In the genomic region with DNA sequence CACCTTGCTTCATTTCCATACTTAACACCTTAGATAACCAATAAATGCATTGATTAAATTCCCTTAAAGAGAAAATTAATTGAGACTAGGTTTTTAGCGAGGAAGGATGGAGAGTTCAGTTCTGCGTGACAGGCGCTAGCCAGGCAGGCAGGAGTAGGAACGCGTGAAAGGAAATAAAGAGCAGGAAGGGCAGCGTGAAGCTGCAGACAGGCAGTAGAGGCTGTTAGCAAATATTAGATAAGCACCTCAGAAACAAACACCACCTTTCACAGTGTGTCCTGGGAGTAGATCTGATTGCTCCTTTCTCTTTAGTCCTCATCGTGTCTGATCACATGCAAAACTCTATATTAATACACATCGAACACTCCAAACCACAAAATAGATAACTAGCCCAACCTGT, we compare ENCODE assay signal across 16 cellular contexts.
A peak's percentile ranks its signal among the peaks of the same experiment; 100 is the strongest.
DNase-seq lines count a peak whose midpoint lies in the region; ATAC-seq and TF ChIP-seq lines count a peak whose summit lies in the region.
"Had no signal": no experiment of that assay in that cellular context is flagged by ENCODE, and none has a peak within 500 bp of the region (broad histone marks: within the 10 kb centered on the region; RNA-seq: fewer than 3 reads in every experiment).

No MANE protein-coding gene starts in this region.

- no peak for TF ChIP-seq EP300 in tibial nerve (IDR thresholded peaks at IDR 0.05)

- TF ChIP-seq POLR2A in tibial nerve (IDR thresholded peaks at IDR 0.05), result no peak

- intact Hi-C loops in Right ventricle myocardium inferior (cut with DNase I) (no loop called here), posterior vena cava (cut with DNase I) (no loop called here)

- H3K9me2 ChIP-seq in hepatocyte (replicated peaks; ENCODE audit: insufficient read depth), result no peaks in the 10 kb centered on the region

- WGBS in hepatocyte (ENCODE audit: low lambda C conversion rate, missing lambda C conversion rate), result 33% methylated on average over 8 of the region's 8 CpGs
- WGBS in tibial nerve, 2 donors, result 78 to 81% methylated on average over 8 of the region's 8 CpGs

- H2AFZ ChIP-seq in hepatocyte, result peak overlapping the region; percentile 7

- no peak overlapping the region for H3K27ac ChIP-seq in right atrium auricular region
- no peak overlapping the region for H3K27ac ChIP-seq in hepatocyte
- H3K27ac ChIP-seq in tibial nerve, result no peak overlapping the region
- H3K27ac ChIP-seq: BLaER1 had no signal

- no peaks in the 10 kb centered on the region for H3K27me3 Mint-ChIP-seq in natural killer cell treated with Interleukin-12 subunit alpha and Interleukin-12 subunit beta and Interleukin-15 and Interleukin-18, amount 100 ng/mL, for 72 hours

- peak overlapping the region; percentile 49 for H3K4me2 ChIP-seq in hepatocyte
- H3K4me2 ChIP-seq: BLaER1 had no signal

- H3K9me3 Mint-ChIP-seq in natural killer cell treated with Interleukin-12 subunit alpha and Interleukin-12 subunit beta and Interleukin-15 and Interleukin-18, amount 100 ng/mL, for 72 hours, result peaks cover 6% of the 10 kb centered on the region
- H3K9me3 Mint-ChIP-seq: CD8-positive, alpha-beta T cell had no signal

- no peaks in the 10 kb centered on the region for H3K79me2 ChIP-seq in hepatocyte

- no peaks in the 10 kb centered on the region for H3K27me3 ChIP-seq in right atrium auricular region
- H3K27me3 ChIP-seq in hepatocyte, result no peaks in the 10 kb centered on the region
- no peaks in the 10 kb centered on the region for H3K27me3 ChIP-seq in tibial nerve
- H3K27me3 ChIP-seq: BLaER1 had no signal

- H3K36me3 ChIP-seq in right atrium auricular region, result no peaks in the 10 kb centered on the region
- H3K36me3 ChIP-seq in hepatocyte (replicated peaks; ENCODE audit: insufficient read depth, low read depth), result no peaks in the 10 kb centered on the region
- no peaks in the 10 kb centered on the region for H3K36me3 ChIP-seq in tibial nerve
- H3K36me3 ChIP-seq: BLaER1 had no signal

- H3K9me3 ChIP-seq in right atrium auricular region (no peaks in the 10 kb centered on the region), hepatocyte (ENCODE audit: low read depth) (no peaks in the 10 kb centered on the region), tibial nerve (no peaks in the 10 kb centered on the region)
- H3K9me3 ChIP-seq: BLaER1 had no signal

- DNase-seq in Right ventricle myocardium inferior (ENCODE audit: missing footprints), result no peak
- DNase-seq in right atrium auricular region (ENCODE audit: low spot score), result no peak
- DNase-seq in NCI-H748 treated with DMSO at 0.1 percent for 48 hours (lab: John Stamatoyannopoulos, UW), result peak; percentile 17
- peak; percentile 25 for DNase-seq in hepatocyte (ENCODE audit: low spot score)
- DNase-seq in posterior vena cava (ENCODE audit: low spot score), result no peak
- no peak for DNase-seq in tibial nerve (ENCODE audit: low spot score in 2 of 2)
- no peak for DNase-seq in natural killer cell treated with Interleukin-12 subunit alpha and Interleukin-12 subunit beta and Interleukin-15 and Interleukin-18, amount 100 ng/mL, for 72 hours (ENCODE audit: low spot score)
- DNase-seq: CD8-positive, alpha-beta T cell; KBM-7; NCI-H146; NCI-H2081; NCI-H524 treated with DMSO at 0.1 percent for 48 hours; SHP77 treated with DMSO at 0.1 percent for 48 hours had no signal

- H3K4me1 ChIP-seq in right atrium auricular region, result peaks cover 0 to 6% of the 10 kb centered on the region in 2 donors
- no peaks in the 10 kb centered on the region for H3K4me1 ChIP-seq in hepatocyte (ENCODE audit: insufficient read depth)
- no peaks in the 10 kb centered on the region for H3K4me1 ChIP-seq in tibial nerve

- TF ChIP-seq CTCF in right atrium auricular region (IDR thresholded peaks at IDR 0.05) (no peak), hepatocyte (IDR thresholded peaks at IDR 0.05; ENCODE audit: poor library complexity) (no peak), tibial nerve (IDR thresholded peaks at IDR 0.05) (no peak)

- H3K4me3 ChIP-seq in right atrium auricular region (no peak overlapping the region), hepatocyte (no peak overlapping the region), tibial nerve (no peak overlapping the region)
- H3K4me3 ChIP-seq: BLaER1 had no signal

- ATAC-seq in Right ventricle myocardium inferior, result peak; percentile 72
- ATAC-seq in natural killer cell treated with Interleukin-12 subunit alpha and Interleukin-12 subunit beta and Interleukin-15 and Interleukin-18, amount 100 ng/mL, for 72 hours, result no peak
- ATAC-seq in GM19324 (IDR thresholded peaks at IDR 0.05; ENCODE audit: low FRiP score, unreplicated experiment), result no peak
- ATAC-seq: CD8-positive, alpha-beta T cell; SK-N-SH treated with all-trans-retinoic acid at 6 μM for 48 hours had no signal

- H3K36me3 Mint-ChIP-seq in natural killer cell treated with Interleukin-12 subunit alpha and Interleukin-12 subunit beta and Interleukin-15 and Interleukin-18, amount 100 ng/mL, for 72 hours, result no peaks in the 10 kb centered on the region
- H3K36me3 Mint-ChIP-seq: CD8-positive, alpha-beta T cell had no signal

- no peak overlapping the region for H3K27ac Mint-ChIP-seq in natural killer cell treated with Interleukin-12 subunit alpha and Interleukin-12 subunit beta and Interleukin-15 and Interleukin-18, amount 100 ng/mL, for 72 hours
- H3K27ac Mint-ChIP-seq: CD8-positive, alpha-beta T cell had no signal

- no peaks in the 10 kb centered on the region for H3K4me1 Mint-ChIP-seq in natural killer cell treated with Interleukin-12 subunit alpha and Interleukin-12 subunit beta and Interleukin-15 and Interleukin-18, amount 100 ng/mL, for 72 hours (ENCODE audit: low read depth in 2 of 2)

- no peaks in the 10 kb centered on the region for H4K20me1 ChIP-seq in hepatocyte (ENCODE audit: insufficient read depth, poor library complexity, severe bottlenecking)
- H4K20me1 ChIP-seq: BLaER1 had no signal

- no peak overlapping the region for H3K4me3 Mint-ChIP-seq in natural killer cell treated with Interleukin-12 subunit alpha and Interleukin-12 subunit beta and Interleukin-15 and Interleukin-18, amount 100 ng/mL, for 72 hours
- H3K4me3 Mint-ChIP-seq: CD8-positive, alpha-beta T cell had no signal

Comparison
In these comparisons a context has a peak if more than half of its experiments do, and no peak if none do; other contexts are left out.
1. DNase-seq: peak in NCI-H748 treated with DMSO at 0.1 percent for 48 hours (single experiment) and hepatocyte (single experiment); none in Right ventricle myocardium inferior (single experiment), right atrium auricular region (single experiment), posterior vena cava (single experiment), tibial nerve (0 of 2) and natural killer cell treated with Interleukin-12 subunit alpha and Interleukin-12 subunit beta and Interleukin-15 and Interleukin-18, amount 100 ng/mL, for 72 hours (single experiment).